In genomic region chr19:45902651-45903625, GRCh38 we compare ENCODE assay signal across 8 cellular contexts. TPM values are rescaled to one million over a fixed set of nuclear protein-coding genes. Genes with fewer than 3 reads are reported as not detected.
DNase-seq lines count a peak whose midpoint lies in the region; ATAC-seq and TF ChIP-seq lines count a peak whose summit lies in the region.

No MANE protein-coding gene starts in this region.

- H3K4me3 ChIP-seq in CD8-positive, alpha-beta T cell (ENCODE audit: low read depth, low read length), result peak overlapping the region; percentile 76
- peak overlapping the region; percentile 85 for H3K4me3 ChIP-seq in lower lobe of right lung

- peaks cover 29% of the 10 kb centered on the region for H3K36me3 Mint-ChIP-seq in CD8-positive, alpha-beta T cell
- H3K36me3 Mint-ChIP-seq in activated CD4-positive, alpha-beta memory T cell treated with anti-CD3 and anti-CD28 coated beads, Interleukin-2, amount 10 ng/mL, durations not matched to agents 7 days and 5 days (ENCODE audit: low read depth), result peaks cover 25% of the 10 kb centered on the region

- intact Hi-C loops in CD8-positive, alpha-beta T cell (cut with DNase I, micrococcal nuclease), result loop anchor here (1.0 to 5.0 kb wide), 9 partner anchors 17 to 1012 kb away; partner anchors contain the start of genes IRF2BP1 (in 2 of the 2), SYMPK (in 2 of the 2), BLOC1S3 (in 1 of the 2) and CCDC61 (in 1 of the 2)
- intact Hi-C loops in lower lobe of right lung (cut with DNase I), result no loop called here

- no peak for TF ChIP-seq CTCF in CD8-positive, alpha-beta T cell (IDR thresholded peaks at IDR 0.05)
- TF ChIP-seq CTCF in lower lobe of right lung (IDR thresholded peaks at IDR 0.05), result no peak

- peak overlapping the region; percentile 72 for H3K27ac Mint-ChIP-seq in CD8-positive, alpha-beta T cell
- peak overlapping the region; percentile 82 for H3K27ac Mint-ChIP-seq in activated CD4-positive, alpha-beta memory T cell treated with anti-CD3 and anti-CD28 coated beads, Interleukin-2, amount 10 ng/mL, durations not matched to agents 7 days and 5 days

- H3K9me3 ChIP-seq in CD8-positive, alpha-beta T cell (ENCODE audit: low read length), result no peaks in the 10 kb centered on the region
- no peaks in the 10 kb centered on the region for H3K9me3 ChIP-seq in lower lobe of right lung

- no peaks in the 10 kb centered on the region for H3K27me3 Mint-ChIP-seq in CD8-positive, alpha-beta T cell (ENCODE audit: low read depth)
- H3K27me3 Mint-ChIP-seq in activated CD4-positive, alpha-beta memory T cell treated with anti-CD3 and anti-CD28 coated beads, Interleukin-2, amount 10 ng/mL, durations not matched to agents 7 days and 5 days, result peaks cover 2% of the 10 kb centered on the region

- peak overlapping the region; percentile 92 for H3K4me3 Mint-ChIP-seq in CD8-positive, alpha-beta T cell
- peak overlapping the region; percentile 98 for H3K4me3 Mint-ChIP-seq in activated CD4-positive, alpha-beta memory T cell treated with anti-CD3 and anti-CD28 coated beads, Interleukin-2, amount 10 ng/mL, durations not matched to agents 7 days and 5 days

- POLR2A ChIA-PET in CD8-positive, alpha-beta T cell (lab: Charles Lee), result interaction anchor here (1.0 to 3.1 kb wide), 4 partner anchors 17 to 134 kb away, joined by 3 to 34 read pairs (median 4); partner anchors contain the start of genes IRF2BP1, SIX5 and SYMPK
- POLR2A ChIA-PET in activated CD4-positive, alpha-beta memory T cell treated with anti-CD3 and anti-CD28 coated beads, Interleukin-2, amount 10 ng/mL, durations not matched to agents 7 days and 5 days (lab: Charles Lee), result interaction anchor here (0.7 to 4.0 kb wide), 16 partner anchors 8 to 185 kb away, joined by 3 to 34 read pairs (median 6); partner anchors contain the start of genes CCDC61, IRF2BP1, NANOS2 and SIX5

- no peaks in the 10 kb centered on the region for H3K27me3 ChIP-seq in CD8-positive, alpha-beta T cell (ENCODE audit: insufficient read depth, low read length)
- no peaks in the 10 kb centered on the region for H3K27me3 ChIP-seq in lower lobe of right lung (ENCODE audit: low read depth)

- DNase-seq in CD8-positive, alpha-beta T cell, result peak; percentile 98 to 100 (median 99)
- peak; percentile 99 for DNase-seq in HK-2 (ENCODE audit: unreplicated experiment)
- DNase-seq in NCI-H82 treated with DMSO at 0.1 percent for 48 hours (lab: John Stamatoyannopoulos, UW; ENCODE audit: unreplicated experiment), result peak; percentile 88
- DNase-seq in activated CD4-positive, alpha-beta memory T cell treated with anti-CD3 and anti-CD28 coated beads, Interleukin-2, amount 10 ng/mL, durations not matched to agents 7 days and 5 days, result peak; percentile 100
- DNase-seq in ecto neural progenitor cell (ENCODE audit: low spot score), result peak; percentile 100
- peak; percentile 99 for DNase-seq in lower lobe of right lung
- DNase-seq in stimulated activated CD4-positive, alpha-beta T cell treated with anti-CD3 and anti-CD28 coated beads, TNF-alpha, amount 100 ng/mL, for 1 hour (ENCODE audit: low read depth in 3 of 3, low spot score in 1 of 3), result peak; percentile 98 to 100 (median 99)

- ATAC-seq in CD8-positive, alpha-beta T cell, result peak; percentile 82
- ATAC-seq in GM19455 (IDR thresholded peaks at IDR 0.05; ENCODE audit: unreplicated experiment), result peak; percentile 84
- peak; percentile 97 to 98 for ATAC-seq in lower lobe of right lung

- H3K4me1 ChIP-seq in CD8-positive, alpha-beta T cell (ENCODE audit: insufficient read depth, low read length), result peaks cover 17% of the 10 kb centered on the region
- peaks cover 19% of the 10 kb centered on the region for H3K4me1 ChIP-seq in lower lobe of right lung

- H3K4me1 Mint-ChIP-seq in CD8-positive, alpha-beta T cell (ENCODE audit: low read depth), result peaks cover 26% of the 10 kb centered on the region
- peaks cover 26% of the 10 kb centered on the region for H3K4me1 Mint-ChIP-seq in activated CD4-positive, alpha-beta memory T cell treated with anti-CD3 and anti-CD28 coated beads, Interleukin-2, amount 10 ng/mL, durations not matched to agents 7 days and 5 days

- peaks cover 14% of the 10 kb centered on the region for H3K36me3 ChIP-seq in CD8-positive, alpha-beta T cell (ENCODE audit: insufficient read depth, low read length)
- peaks cover 27% of the 10 kb centered on the region for H3K36me3 ChIP-seq in lower lobe of right lung

- H3K9me3 Mint-ChIP-seq in CD8-positive, alpha-beta T cell, result no peaks in the 10 kb centered on the region
- no peaks in the 10 kb centered on the region for H3K9me3 Mint-ChIP-seq in activated CD4-positive, alpha-beta memory T cell treated with anti-CD3 and anti-CD28 coated beads, Interleukin-2, amount 10 ng/mL, durations not matched to agents 7 days and 5 days

- peak overlapping the region; percentile 64 for H3K27ac ChIP-seq in CD8-positive, alpha-beta T cell (ENCODE audit: low read depth, low read length)
- peak overlapping the region; percentile 74 for H3K27ac ChIP-seq in lower lobe of right lung

- CTCF ChIA-PET in CD8-positive, alpha-beta T cell (lab: Charles Lee), result interaction anchor here (0.8 to 1.5 kb wide), 9 partner anchors 12 to 133 kb away, joined by 3 to 5 read pairs (median 3); partner anchors contain the start of gene SIX5
- CTCF ChIA-PET in activated CD4-positive, alpha-beta memory T cell treated with anti-CD3 and anti-CD28 coated beads, Interleukin-2, amount 10 ng/mL, durations not matched to agents 7 days and 5 days (lab: Charles Lee), result interaction anchor here (0.6 to 2.9 kb wide), 19 partner anchors 12 to 257 kb away, joined by 3 to 17 read pairs (median 6); partner anchors contain the start of genes CCDC61, FOXA3, IRF2BP1 and NANOS2

RNA-seq across cellular contexts. Expression of gene MYPOP, which starts 0.5 kb away (rescaled TPM):
- total RNA-seq in CD8-positive, alpha-beta T cell, result 1 to 10 TPM; 3.4 to 3.5 TPM
- total RNA-seq in activated CD4-positive, alpha-beta memory T cell treated with anti-CD3 and anti-CD28 coated beads, Interleukin-2, amount 10 ng/mL, durations not matched to agents 7 days and 5 days, result 10 to 100 TPM; 12.5 to 12.9 TPM
- 7.5 TPM for total RNA-seq in lower lobe of right lung

RNA-seq across cellular contexts. Expression of gene NANOS2, which starts 11.6 kb away (rescaled TPM):
- total RNA-seq in CD8-positive, alpha-beta T cell, result not detected
- total RNA-seq in activated CD4-positive, alpha-beta memory T cell treated with anti-CD3 and anti-CD28 coated beads, Interleukin-2, amount 10 ng/mL, durations not matched to agents 7 days and 5 days, result not detected
- total RNA-seq in lower lobe of right lung, result not detected

RNA-seq across cellular contexts. Expression of gene IRF2BP1, which starts 17.0 kb away (rescaled TPM):
- 10 to 100 TPM; 17.7 to 19.6 TPM for total RNA-seq in CD8-positive, alpha-beta T cell
- 10 to 100 TPM; 16.9 to 17.6 TPM for total RNA-seq in activated CD4-positive, alpha-beta memory T cell treated with anti-CD3 and anti-CD28 coated beads, Interleukin-2, amount 10 ng/mL, durations not matched to agents 7 days and 5 days
- total RNA-seq in lower lobe of right lung, result 21.4 TPM

RNA-seq across cellular contexts. Expression of gene FOXA3, which starts 38.8 kb away (rescaled TPM):
- total RNA-seq in CD8-positive, alpha-beta T cell, result not detected
- not detected for total RNA-seq in activated CD4-positive, alpha-beta memory T cell treated with anti-CD3 and anti-CD28 coated beads, Interleukin-2, amount 10 ng/mL, durations not matched to agents 7 days and 5 days
- 0.68 TPM for total RNA-seq in lower lobe of right lung

RNA-seq across cellular contexts. Expression of gene SYMPK, which starts 40.0 kb away (rescaled TPM):
- total RNA-seq in CD8-positive, alpha-beta T cell, result 10 to 100 TPM; 52.6 to 54.2 TPM
- total RNA-seq in activated CD4-positive, alpha-beta memory T cell treated with anti-CD3 and anti-CD28 coated beads, Interleukin-2, amount 10 ng/mL, durations not matched to agents 7 days and 5 days, result 10 to 100 TPM; 88.3 to 89.2 TPM
- 73.1 TPM for total RNA-seq in lower lobe of right lung

Comparison
In these comparisons a context has a peak if more than half of its experiments do, and no peak if none do; other contexts are left out.
1. Peak in every context shown above with its lines: DNase-seq, ATAC-seq, H3K4me3 ChIP-seq and H3K27ac ChIP-seq.